Comparison of ENCODE assay signal across 1 cellular context in the genomic region with DNA sequence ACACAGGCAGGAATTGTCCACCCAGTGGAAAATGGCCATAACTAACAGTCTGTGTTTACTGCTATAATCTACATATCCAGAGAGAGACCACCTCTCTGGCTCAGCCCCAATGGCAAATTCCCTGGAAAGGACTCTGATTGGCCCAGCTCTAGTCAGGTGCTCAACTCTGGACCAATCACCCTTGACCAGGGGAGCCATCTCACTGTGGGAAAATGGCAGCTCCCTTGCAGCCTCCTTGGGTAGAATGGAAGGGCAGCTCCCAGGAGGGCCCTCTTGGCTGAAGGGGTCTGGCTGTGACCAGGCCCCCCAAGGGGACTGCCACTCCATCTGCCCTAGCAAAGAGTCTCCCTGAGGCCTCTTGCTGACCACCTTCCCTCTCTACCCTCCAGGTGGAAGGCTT.
TF ChIP-seq lines count a peak whose summit lies in the region.

No MANE protein-coding gene starts in this region.

TF ChIP-seq in WTC11, 78 proteins besides CTCF, POLR2A, EP300 and RAD21 (continued from another document):
- TF ChIP-seq, protein P1, sequence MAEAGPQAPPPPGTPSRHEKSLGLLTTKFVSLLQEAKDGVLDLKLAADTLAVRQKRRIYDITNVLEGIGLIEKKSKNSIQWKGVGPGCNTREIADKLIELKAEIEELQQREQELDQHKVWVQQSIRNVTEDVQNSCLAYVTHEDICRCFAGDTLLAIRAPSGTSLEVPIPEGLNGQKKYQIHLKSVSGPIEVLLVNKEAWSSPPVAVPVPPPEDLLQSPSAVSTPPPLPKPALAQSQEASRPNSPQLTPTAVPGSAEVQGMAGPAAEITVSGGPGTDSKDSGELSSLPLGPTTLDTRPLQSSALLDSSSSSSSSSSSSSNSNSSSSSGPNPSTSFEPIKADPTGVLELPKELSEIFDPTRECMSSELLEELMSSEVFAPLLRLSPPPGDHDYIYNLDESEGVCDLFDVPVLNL (CRISPR knock-in tag; IDR thresholded peaks at IDR 0.05; ENCODE audit: borderline replicate concordance, low read depth): no peak
- TF ChIP-seq TEAD4 (CRISPR knock-in tag; IDR thresholded peaks at IDR 0.05): no peak
- TF ChIP-seq, protein P2, sequence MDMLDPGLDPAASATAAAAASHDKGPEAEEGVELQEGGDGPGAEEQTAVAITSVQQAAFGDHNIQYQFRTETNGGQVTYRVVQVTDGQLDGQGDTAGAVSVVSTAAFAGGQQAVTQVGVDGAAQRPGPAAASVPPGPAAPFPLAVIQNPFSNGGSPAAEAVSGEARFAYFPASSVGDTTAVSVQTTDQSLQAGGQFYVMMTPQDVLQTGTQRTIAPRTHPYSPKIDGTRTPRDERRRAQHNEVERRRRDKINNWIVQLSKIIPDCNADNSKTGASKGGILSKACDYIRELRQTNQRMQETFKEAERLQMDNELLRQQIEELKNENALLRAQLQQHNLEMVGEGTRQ (CRISPR knock-in tag; IDR thresholded peaks at IDR 0.05): peak; percentile 49; the same call in 1 of the 2 replicates
